Comparison of ENCODE assay signal across 21 cellular contexts in the genomic region with DNA sequence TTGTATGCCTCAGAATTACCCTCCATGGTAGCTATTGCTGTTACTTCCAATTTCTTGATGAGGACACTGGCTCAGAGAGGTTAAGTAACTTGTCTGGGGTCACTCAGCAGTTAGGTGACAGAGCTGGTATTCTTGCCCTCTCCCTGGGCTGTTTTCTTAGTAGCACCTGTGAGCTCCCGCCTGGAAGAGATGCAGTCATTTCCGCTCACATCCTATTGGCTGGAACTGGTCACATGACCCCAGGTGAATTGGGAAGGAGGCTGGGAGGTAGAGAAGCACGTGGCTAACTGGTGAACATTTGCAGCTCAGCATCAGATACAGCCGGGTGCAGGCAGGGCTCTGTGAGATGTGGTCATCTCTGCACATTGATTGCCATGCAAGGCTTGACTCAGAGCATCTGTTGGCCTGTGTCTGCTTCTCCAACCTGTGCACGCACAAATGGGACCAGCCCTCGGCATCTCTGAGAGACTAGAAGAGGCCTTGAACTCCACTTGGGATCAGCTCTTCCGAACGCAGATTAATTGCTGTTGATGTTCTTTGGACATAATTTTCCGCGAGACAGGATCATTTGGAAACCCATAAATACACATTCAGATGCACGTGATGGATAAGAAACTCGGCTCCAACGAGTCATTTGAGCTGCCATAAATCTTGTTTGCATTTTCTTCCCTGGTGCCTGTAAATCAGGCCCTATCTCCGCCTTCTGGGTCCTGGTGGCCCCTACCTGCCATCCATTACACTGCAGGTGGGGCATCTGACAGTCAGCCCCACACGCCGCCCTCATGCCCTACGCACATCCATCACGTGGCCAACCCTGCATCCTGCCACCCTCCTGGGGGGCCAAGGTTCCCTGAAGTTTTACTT. TPM values are rescaled to one million over a fixed set of nuclear protein-coding genes. Genes with fewer than 3 reads are reported as not detected.
DNase-seq lines count a peak whose midpoint lies in the region; ATAC-seq and TF ChIP-seq lines count a peak whose summit lies in the region.
"Had no signal": no experiment of that assay in that cellular context is flagged by ENCODE, and none has a peak within 500 bp of the region (broad histone marks: within the 10 kb centered on the region; RNA-seq: fewer than 3 reads in every experiment).

No MANE protein-coding gene starts in this region.

- no peaks in the 10 kb centered on the region for H3K79me2 ChIP-seq in neural progenitor cell (ENCODE audit: low read depth)

- H3K27ac ChIP-seq in neural progenitor cell: no peak overlapping the region
- H3K27ac ChIP-seq: upper lobe of left lung had no signal

- TF ChIP-seq CTCF in neural progenitor cell (IDR thresholded peaks at IDR 0.05): no peak

- intact Hi-C loops in Right ventricle myocardium inferior (cut with DNase I): no loop called here

- no peaks in the 10 kb centered on the region for H4K20me1 ChIP-seq in neural progenitor cell (ENCODE audit: low read depth)

- peak overlapping the region; percentile 23 for H3K4me3 ChIP-seq in Jurkat, Clone E6-1 (ENCODE audit: low read length)
- no peak overlapping the region for H3K4me3 ChIP-seq in neural progenitor cell
- H3K4me3 ChIP-seq: upper lobe of left lung had no signal

- H3K9ac ChIP-seq in neural progenitor cell: no peak overlapping the region

- ATAC-seq in Right ventricle myocardium inferior: no peak
- ATAC-seq: natural killer cell treated with Interleukin-12 subunit alpha and Interleukin-12 subunit beta and Interleukin-15 and Interleukin-18, amount 100 ng/mL, for 72 hours; PC-3 had no signal

- peak overlapping the region; percentile 15 for H3K4me2 ChIP-seq in neural progenitor cell

- H3K36me3 Mint-ChIP-seq in neural progenitor cell: no peaks in the 10 kb centered on the region
- H3K36me3 Mint-ChIP-seq: natural killer cell treated with Interleukin-12 subunit alpha and Interleukin-12 subunit beta and Interleukin-15 and Interleukin-18, amount 100 ng/mL, for 72 hours had no signal

- peaks cover 23% of the 10 kb centered on the region for H3K4me1 Mint-ChIP-seq in neural progenitor cell

- peak overlapping the region; percentile 52 for H3K4me3 Mint-ChIP-seq in neural progenitor cell
- H3K4me3 Mint-ChIP-seq: natural killer cell treated with Interleukin-12 subunit alpha and Interleukin-12 subunit beta and Interleukin-15 and Interleukin-18, amount 100 ng/mL, for 72 hours had no signal

- peaks cover 11% of the 10 kb centered on the region for H3K27me3 Mint-ChIP-seq in neural progenitor cell (ENCODE audit: insufficient read depth, low read depth)

- H3K4me1 ChIP-seq in neural progenitor cell: peaks cover 9% of the 10 kb centered on the region
- H3K4me1 ChIP-seq: upper lobe of left lung had no signal

- no peaks in the 10 kb centered on the region for H3K27me3 ChIP-seq in neural progenitor cell
- H3K27me3 ChIP-seq: upper lobe of left lung had no signal

- no peak overlapping the region for H2AFZ ChIP-seq in neural progenitor cell (replicated peaks)

- peaks cover 9% of the 10 kb centered on the region for H3F3A ChIP-seq in neural progenitor cell (ENCODE audit: low read depth)

- no peak overlapping the region for H3K27ac Mint-ChIP-seq in neural progenitor cell
- H3K27ac Mint-ChIP-seq: natural killer cell treated with Interleukin-12 subunit alpha and Interleukin-12 subunit beta and Interleukin-15 and Interleukin-18, amount 100 ng/mL, for 72 hours had no signal

- peaks cover 11% of the 10 kb centered on the region for H3K9me3 Mint-ChIP-seq in neural progenitor cell
- H3K9me3 Mint-ChIP-seq: natural killer cell treated with Interleukin-12 subunit alpha and Interleukin-12 subunit beta and Interleukin-15 and Interleukin-18, amount 100 ng/mL, for 72 hours had no signal

- DNase-seq in D341Med (ENCODE audit: low spot score) (peak; percentile 21), ecto neural progenitor cell (ENCODE audit: low spot score) (peak; percentile 26), neural progenitor cell (ENCODE audit: low spot score) (no peak), NCI-H2081 treated with DMSO at 0.1 percent for 48 hours (lab: John Stamatoyannopoulos, UW) (no peak), NCI-H226 (no peak), Right ventricle myocardium inferior (ENCODE audit: missing footprints) (no peak)
- no peak for DNase-seq in Jurkat, Clone E6-1 (ENCODE audit: low read depth, low spot score)
- DNase-seq in stimulated activated CD8-positive, alpha-beta memory T cell treated with anti-CD3 and anti-CD28 coated beads, Interleukin-4, amount 100 ng/mL, for 48 hours: no peak
- DNase-seq: activated naive CD4-positive, alpha-beta T cell; AML-193; effector CD4-positive, alpha-beta T cell; HCEC 1CT; hypothalamus; KBM-7; NCI-H146; NCI-H510A treated with DMSO at 0.1 percent for 48 hours; PC-3; stimulated activated CD4-positive, alpha-beta T cell treated with anti-CD3 and anti-CD28 coated beads, Interleukin-4, amount 100 ng/mL, for 1 hour had no signal

- H3K36me3 ChIP-seq in neural progenitor cell: no peaks in the 10 kb centered on the region
- H3K36me3 ChIP-seq: upper lobe of left lung had no signal

- no peaks in the 10 kb centered on the region for H3K9me3 ChIP-seq in neural progenitor cell (ENCODE audit: low read depth)
- H3K9me3 ChIP-seq: upper lobe of left lung had no signal

RNA-seq across cellular contexts. Expression of gene MYL10, which starts 42.8 kb away (rescaled TPM):
- not detected for polyA plus RNA-seq in Jurkat, Clone E6-1 (2012; ENCODE audit: insufficient read depth, insufficient read length)
- total RNA-seq in neural progenitor cell (ENCODE audit: low replicate concordance) (not detected in 2 replicates), Right ventricle myocardium inferior (not detected)
- total RNA-seq: liver; natural killer cell treated with Interleukin-12 subunit alpha and Interleukin-12 subunit beta and Interleukin-15 and Interleukin-18, amount 100 ng/mL, for 72 hours; upper lobe of left lung had no signal
- polyA plus RNA-seq: liver had no signal

Comparison
In these comparisons a context has a peak if more than half of its experiments do, and no peak if none do; other contexts are left out.
1. DNase-seq: peak in D341Med (single experiment) and ecto neural progenitor cell (single experiment); none in Jurkat, Clone E6-1 (single experiment), neural progenitor cell (single experiment), stimulated activated CD8-positive, alpha-beta memory T cell treated with anti-CD3 and anti-CD28 coated beads, Interleukin-4, amount 100 ng/mL, for 48 hours (single experiment), NCI-H2081 treated with DMSO at 0.1 percent for 48 hours (single experiment), NCI-H226 (single experiment) and Right ventricle myocardium inferior (single experiment).